In genomic region chr1:175163702-175164101, GRCh38 we compare ENCODE assay signal across 22 cellular contexts. TPM values are rescaled to one million over a fixed set of nuclear protein-coding genes. Genes with fewer than 3 reads are reported as not detected.
A peak's percentile ranks its signal among the peaks of the same experiment; 100 is the strongest.
DNase-seq lines count a peak whose midpoint lies in the region; ATAC-seq and TF ChIP-seq lines count a peak whose summit lies in the region.
"Had no signal": no experiment of that assay in that cellular context is flagged by ENCODE, and none has a peak within 500 bp of the region (broad histone marks: within the 10 kb centered on the region; RNA-seq: fewer than 3 reads in every experiment).

No MANE protein-coding gene starts in this region.

- intact Hi-C loops in OCI-LY7 (cut with micrococcal nuclease; ENCODE audit: unreplicated experiment) = no loop called here
- intact Hi-C loops in Right ventricle myocardium superior (cut with DNase I) = no loop called here

- H4K8ac ChIP-seq in neuronal stem cell (ENCODE audit: low read depth, low read length) = no peak overlapping the region

- no peak overlapping the region for H2AFZ ChIP-seq in OCI-LY7 (ENCODE audit: low read length)
- H2AFZ ChIP-seq in hepatocyte = no peak overlapping the region
- H2AFZ ChIP-seq in neuronal stem cell (ENCODE audit: low read length) = no peak overlapping the region

- CTCF ChIA-PET in OCI-LY7 (lab: Charles Lee; ENCODE audit: unreplicated experiment) = no interaction called here

- POLR2A ChIA-PET in OCI-LY7 (lab: Charles Lee) = interaction anchor here (0.6 kb wide), 1 partner anchor 10 kb away, joined by 5 read pairs; no protein-coding TSS in a partner anchor

- no peak overlapping the region for H3K9ac ChIP-seq in neuronal stem cell (ENCODE audit: low read depth, low read length, poor library complexity)

- no peak overlapping the region for H2AK5ac ChIP-seq in neuronal stem cell (ENCODE audit: low read depth, low read length)

- no peak overlapping the region for H3K14ac ChIP-seq in neuronal stem cell (ENCODE audit: low read length)

- no peaks in the 10 kb centered on the region for H3K79me1 ChIP-seq in neuronal stem cell (ENCODE audit: low read depth, low read length)

- peak; percentile 19 for DNase-seq in DMS 273 (lab: John Stamatoyannopoulos, UW; ENCODE audit: unreplicated experiment)
- no peak for DNase-seq in DMS 273 treated with DMSO at 0.1 percent for 48 hours (lab: John Stamatoyannopoulos, UW)
- no peak for DNase-seq in OCI-LY7 (ENCODE audit: low spot score)
- DNase-seq in hepatocyte (ENCODE audit: low spot score) = no peak
- no peak for DNase-seq in neuronal stem cell (ENCODE audit: low spot score)
- no peak for DNase-seq in Right ventricle myocardium superior
- DNase-seq in GF-D8 (lab: John Stamatoyannopoulos, UW) = no peak
- DNase-seq: activated CD4-positive, alpha-beta memory T cell treated with anti-CD3 and anti-CD28 coated beads for 36 hours; activated CD4-positive, CD25-positive, alpha-beta regulatory T cell; colonic mucosa; effector memory CD4-positive, alpha-beta T cell; foreskin melanocyte; HCEC 1CT; left ventricle myocardium superior; NCI-H1092 treated with DMSO at 0.1 percent for 48 hours; NCI-H2029 treated with DMSO at 0.1 percent for 48 hours; NCI-H774; OCI-M1; upper lobe of left lung had no signal

- H3K4me2 ChIP-seq in OCI-LY7 (ENCODE audit: low read length) = no peak overlapping the region
- no peak overlapping the region for H3K4me2 ChIP-seq in hepatocyte
- no peak overlapping the region for H3K4me2 ChIP-seq in neuronal stem cell (ENCODE audit: insufficient read depth, low read length, poor library complexity, severe bottlenecking)

- H3K4me1 ChIP-seq in OCI-LY7 (ENCODE audit: insufficient read depth, low read length, poor library complexity, severe bottlenecking) (no peaks in the 10 kb centered on the region), hepatocyte (ENCODE audit: insufficient read depth) (no peaks in the 10 kb centered on the region), neuronal stem cell (ENCODE audit: control insufficient read depth in 2 of 2, insufficient read depth in 1 of 2, low read depth in 1 of 2, low read length in 2 of 2) (peaks cover 0 to 2% of the 10 kb centered on the region in 2 donors)
- H3K4me1 ChIP-seq: colonic mucosa had no signal

- TF ChIP-seq CTCF in OCI-LY7 (conservative IDR thresholded peaks at IDR 0.05; ENCODE audit: low read length) (peak; percentile 54), hepatocyte (IDR thresholded peaks at IDR 0.05; ENCODE audit: poor library complexity) (no peak)

- H4K20me1 ChIP-seq in OCI-LY7 (ENCODE audit: insufficient read depth, low read length) (no peaks in the 10 kb centered on the region), hepatocyte (ENCODE audit: insufficient read depth, poor library complexity, severe bottlenecking) (no peaks in the 10 kb centered on the region)

- H3K4me3 ChIP-seq in OCI-LY7 (ENCODE audit: low read depth, low read length, poor library complexity, severe bottlenecking) (no peak overlapping the region), hepatocyte (no peak overlapping the region), neuronal stem cell (ENCODE audit: low read length in 2 of 2) (no peak overlapping the region)
- H3K4me3 ChIP-seq: colonic mucosa, upper lobe of left lung had no signal

- peak overlapping the region; percentile 13 for H2BK5ac ChIP-seq in neuronal stem cell (ENCODE audit: low read length)

- no TSS peak for BruUV-seq in OCI-LY7 (replicated peaks; lab: Mats Ljungman, UMichigan)

- no peaks in the 10 kb centered on the region for H3K9me3 ChIP-seq in OCI-LY7 (ENCODE audit: low read length)
- no peaks in the 10 kb centered on the region for H3K9me3 ChIP-seq in hepatocyte (ENCODE audit: low read depth)
- H3K9me3 ChIP-seq in neuronal stem cell (replicated peaks in 1 of 2; ENCODE audit: control insufficient read depth in 2 of 2, insufficient read depth in 1 of 2, low read depth in 1 of 2, low read length in 2 of 2) = no peaks in the 10 kb centered on the region
- H3K9me3 ChIP-seq: colonic mucosa, upper lobe of left lung had no signal

- H3K27me3 ChIP-seq in hepatocyte (no peaks in the 10 kb centered on the region), neuronal stem cell (ENCODE audit: control insufficient read depth in 3 of 3, insufficient read depth in 3 of 3, low read depth in 1 of 3, low read length in 3 of 3) (peaks cover 0 to 7% (median 0%) of the 10 kb centered on the region in 3 experiments)
- H3K27me3 ChIP-seq: colonic mucosa, upper lobe of left lung had no signal

- H3K79me2 ChIP-seq in OCI-LY7 (ENCODE audit: insufficient read depth, low read depth, low read length) (peaks cover 2% of the 10 kb centered on the region; the same call in 1 of the 2 replicates), hepatocyte (no peaks in the 10 kb centered on the region)

- H3K4ac ChIP-seq in neuronal stem cell (ENCODE audit: low read length) = no peak overlapping the region

- H3K9me2 ChIP-seq in OCI-LY7 (ENCODE audit: insufficient read depth, low read length) (no peaks in the 10 kb centered on the region), hepatocyte (replicated peaks; ENCODE audit: insufficient read depth) (no peaks in the 10 kb centered on the region)

- H3K23ac ChIP-seq in neuronal stem cell (ENCODE audit: low read depth, low read length, poor library complexity) = no peak overlapping the region

- H2BK12ac ChIP-seq in neuronal stem cell (ENCODE audit: low read length) = no peak overlapping the region

- WGBS in hepatocyte (ENCODE audit: low lambda C conversion rate, missing lambda C conversion rate) = 79% methylated on average over 4 of the region's 4 CpGs
- WGBS in neuronal stem cell (ENCODE audit: extremely low coverage in 2 of 2, insufficient read length in 2 of 2, insufficient replicate concordance in 1 of 2), 2 donors = no CpG with 5 or more reads among the region's 4 CpGs

- no peak overlapping the region for H2BK15ac ChIP-seq in neuronal stem cell (ENCODE audit: low read length)

- H3K36me3 ChIP-seq in OCI-LY7 (ENCODE audit: insufficient read depth, low read length) = peaks cover 100% of the 10 kb centered on the region
- H3K36me3 ChIP-seq in hepatocyte (replicated peaks; ENCODE audit: insufficient read depth, low read depth) = no peaks in the 10 kb centered on the region
- no peaks in the 10 kb centered on the region for H3K36me3 ChIP-seq in neuronal stem cell (replicated peaks in 1 of 2; ENCODE audit: control insufficient read depth in 2 of 2, insufficient read depth in 2 of 2, low read length in 2 of 2)
- H3K36me3 ChIP-seq: colonic mucosa had no signal

- H3K18ac ChIP-seq in neuronal stem cell (ENCODE audit: low read length) = no peak overlapping the region

- no peak overlapping the region for H4K91ac ChIP-seq in neuronal stem cell (ENCODE audit: low read depth, low read length, poor library complexity)

- ATAC-seq in GM19328 (IDR thresholded peaks at IDR 0.05; ENCODE audit: unreplicated experiment) (no peak), Right ventricle myocardium superior (ENCODE audit: poor library complexity) (no peak)
- ATAC-seq: left ventricle myocardium superior, sciatic nerve had no signal

- no peak overlapping the region for H2BK120ac ChIP-seq in neuronal stem cell (ENCODE audit: low read depth, low read length)

- H3K27ac ChIP-seq in OCI-LY7 (ENCODE audit: low read depth, low read length, poor library complexity, severe bottlenecking) (no peak overlapping the region), hepatocyte (peak overlapping the region; percentile 20), neuronal stem cell (replicated peaks; ENCODE audit: low read length) (no peak overlapping the region)
- H3K27ac ChIP-seq: 22Rv1, colonic mucosa had no signal

RNA-seq across cellular contexts. Expression of gene KIAA0040, which starts 28.9 kb away (rescaled TPM):
- 54.7 and 57.9 TPM in 2 replicates for total RNA-seq in OCI-LY7 (2014; rRNA removed; shearing (Covaris generic))
- total RNA-seq in OCI-LY7 (2022) (50.2 and 61.1 TPM in 2 replicates), hepatocyte (8.1 and 8.3 TPM in 2 replicates), Right ventricle myocardium superior (15.4 TPM)
- 4.5 and 7.1 TPM in 2 replicates for polyA plus RNA-seq in hepatocyte
- not detected for polyA plus RNA-seq in neuronal stem cell (2013, experiment 1 of 2)
- 0.01 TPM for polyA plus RNA-seq in neuronal stem cell (2013, experiment 2 of 2)
